33 cellular contexts compared by ENCODE assay signal in the genomic region with DNA sequence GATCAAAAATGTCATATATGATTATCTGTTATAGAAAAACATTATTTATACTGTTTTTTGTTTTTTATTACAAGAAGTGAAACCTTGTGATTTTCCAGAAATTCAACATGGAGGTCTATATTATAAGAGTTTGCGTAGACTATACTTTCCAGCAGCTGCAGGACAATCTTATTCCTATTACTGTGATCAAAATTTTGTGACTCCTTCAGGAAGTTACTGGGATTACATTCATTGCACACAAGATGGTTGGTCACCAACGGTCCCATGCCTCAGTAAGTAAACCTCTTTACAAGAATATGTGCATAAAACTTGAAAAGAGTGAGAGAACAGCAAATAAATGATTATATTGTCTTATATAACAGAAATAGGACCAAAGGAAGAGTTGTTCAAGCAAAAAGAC. TPM values are rescaled to one million over a fixed set of nuclear protein-coding genes. Genes with fewer than 3 reads are reported as not detected.
A peak's percentile ranks its signal among the peaks of the same experiment; 100 is the strongest.
DNase-seq lines count a peak whose midpoint lies in the region; ATAC-seq, FAIRE-seq and TF ChIP-seq lines count a peak whose summit lies in the region.
"Had no signal": no experiment of that assay in that cellular context is flagged by ENCODE, and none has a peak within 500 bp of the region (broad histone marks: within the 10 kb centered on the region; RNA-seq: fewer than 3 reads in every experiment).

No MANE protein-coding gene starts in this region.

- H3K4me1 Mint-ChIP-seq in osteocyte (ENCODE audit: unreplicated experiment) = no peaks in the 10 kb centered on the region
- no peaks in the 10 kb centered on the region for H3K4me1 Mint-ChIP-seq in activated CD4-positive, alpha-beta T cell treated with anti-CD3 and anti-CD28 coated beads, Interleukin-2, amount 10 ng/mL, durations not matched to agents 7 days and 5 days
- H3K4me1 Mint-ChIP-seq: memory B cell had no signal

- H3K4me1 ChIP-seq in K562 (replicated peaks in 1 of 2; ENCODE audit: control insufficient read depth in 2 of 2, insufficient read depth in 2 of 2, low read length in 2 of 2) = no peaks in the 10 kb centered on the region
- H3K4me1 ChIP-seq: HAP-1, right atrium auricular region had no signal

- BruUV-seq in K562 (replicated peaks; lab: Mats Ljungman, UMichigan) = no TSS peak

- H3K9me1 ChIP-seq in K562 (ENCODE audit: control insufficient read depth, insufficient read depth, low read length) = no peaks in the 10 kb centered on the region

- H3K4me3 Mint-ChIP-seq in osteocyte (ENCODE audit: unreplicated experiment) = no peak overlapping the region
- H3K4me3 Mint-ChIP-seq in activated CD4-positive, alpha-beta T cell treated with anti-CD3 and anti-CD28 coated beads, Interleukin-2, amount 10 ng/mL, durations not matched to agents 7 days and 5 days = no peak overlapping the region
- H3K4me3 Mint-ChIP-seq: activated naive CD8-positive, alpha-beta T cell; CD4-positive, alpha-beta T cell; memory B cell had no signal

- POLR2A ChIA-PET in K562 (lab: Yijun Ruan, JAX) = no interaction called here
- POLR2A ChIA-PET in activated CD4-positive, alpha-beta T cell treated with anti-CD3 and anti-CD28 coated beads, Interleukin-2, amount 10 ng/mL, durations not matched to agents 7 days and 5 days (lab: Charles Lee) = no interaction called here

- TF ChIP-seq CTCF in K562 (IDR thresholded peaks at IDR 0.05 in 2 of 3, conservative IDR thresholded peaks at IDR 0.05 in 1 of 3; ENCODE audit: insufficient read depth in 2 of 3, low read depth in 1 of 3, low read length in 3 of 3) (no peak), osteocyte (IDR thresholded peaks at IDR 0.05) (peak; percentile 10)

- 39% methylated on average over 2 of the region's 2 CpGs for WGBS in K562 (ENCODE audit: insufficient coverage, low coverage, missing lambda C conversion rate)

- H3K4me3 ChIP-seq in K562 = no peak overlapping the region
- H3K4me3 ChIP-seq: HAP-1, right atrium auricular region had no signal

- in situ Hi-C loops in K562 (cut with MboI) = no loop called here

- H3K27me3 ChIP-seq in K562 (ENCODE audit: control insufficient read depth in 2 of 2, insufficient read depth in 2 of 2, low read length in 2 of 2) = no peaks in the 10 kb centered on the region
- H3K27me3 ChIP-seq: right atrium auricular region had no signal

- no peak for FAIRE-seq in K562 (lab: Jason Lieb, UNC)
- FAIRE-seq: GM12892 had no signal

- ATAC-seq in HG02981 (IDR thresholded peaks at IDR 0.05; ENCODE audit: unreplicated experiment) (peak; percentile 48), K562 (peak; percentile 61; the same call in 2 of the 3 replicates), GM19463 (IDR thresholded peaks at IDR 0.05; ENCODE audit: unreplicated experiment) (no peak)
- ATAC-seq: left lobe of liver, Panc1 had no signal

- TF ChIP-seq EP300 in K562 (IDR thresholded peaks at IDR 0.05; ENCODE audit: low read length) = no peak

- H3K9ac ChIP-seq in K562 (ENCODE audit: insufficient read depth in 1 of 2, low read depth in 2 of 2, low read length in 2 of 2) = no peak overlapping the region

- H4K20me1 ChIP-seq in K562 (replicated peaks; ENCODE audit: control insufficient read depth, insufficient read depth, low read length) = no peaks in the 10 kb centered on the region

- no peak for TF ChIP-seq RAD21 in K562 (CRISPR knock-in tag; conservative IDR thresholded peaks at IDR 0.05 in 1 of 2, IDR thresholded peaks at IDR 0.05 in 1 of 2)

- no peaks in the 10 kb centered on the region for H3K79me2 ChIP-seq in K562 (ENCODE audit: control insufficient read depth, insufficient read depth, low read length)

- H3K27me3 Mint-ChIP-seq in osteocyte (ENCODE audit: unreplicated experiment) = peaks cover 31% of the 10 kb centered on the region
- no peaks in the 10 kb centered on the region for H3K27me3 Mint-ChIP-seq in activated CD4-positive, alpha-beta T cell treated with anti-CD3 and anti-CD28 coated beads, Interleukin-2, amount 10 ng/mL, durations not matched to agents 7 days and 5 days

- DNase-seq in DMS53 (lab: John Stamatoyannopoulos, UW) (peak; percentile 28), DMS53 treated with DMSO at 0.1 percent for 48 hours (lab: John Stamatoyannopoulos, UW; ENCODE audit: unreplicated experiment) (no peak), K562 (ENCODE audit: extremely low read depth in 1 of 4, low spot score in 3 of 4) (no peak), osteocyte (ENCODE audit: extremely low spot score, unreplicated experiment) (no peak), SK-N-DZ (ENCODE audit: low spot score) (no peak)
- DNase-seq in activated CD4-positive, alpha-beta T cell treated with anti-CD3 and anti-CD28 coated beads, Interleukin-2, amount 10 ng/mL, durations not matched to agents 7 days and 5 days = no peak
- DNase-seq: activated CD4-positive, alpha-beta T cell treated with anti-CD3 and anti-CD28 coated beads, Interleukin-2, amount 50 U/mL, for 1 hour; activated effector memory CD4-positive, alpha-beta T cell treated with anti-CD3 and anti-CD28 coated beads, Interleukin-2, amount 50 U/mL, for 16 hours; activated T-cell treated with anti-CD3 and anti-CD28 coated beads, Interleukin-2, amount 50 U/mL, for 1 hour; CD4-positive, alpha-beta T cell; hypothalamus; NCI-H1092 treated with DMSO at 0.1 percent for 48 hours; NCI-H1694 treated with DMSO at 0.1 percent for 48 hours; NCI-H526; SHP77; small intestine; stimulated activated naive CD4-positive, alpha-beta T cell; T-helper 9 cell; WERI-Rb-1 had no signal

- H3K9me3 ChIP-seq in K562 (replicated peaks; ENCODE audit: control insufficient read depth, insufficient read depth, low read depth, low read length) = no peaks in the 10 kb centered on the region
- H3K9me3 ChIP-seq: HAP-1, right atrium auricular region had no signal

- intact Hi-C loops in K562 (cut with micrococcal nuclease) = no loop called here

- no peak overlapping the region for H3K27ac Mint-ChIP-seq in osteocyte (ENCODE audit: unreplicated experiment)
- no peak overlapping the region for H3K27ac Mint-ChIP-seq in activated CD4-positive, alpha-beta T cell treated with anti-CD3 and anti-CD28 coated beads, Interleukin-2, amount 10 ng/mL, durations not matched to agents 7 days and 5 days
- H3K27ac Mint-ChIP-seq: activated naive CD8-positive, alpha-beta T cell; CD4-positive, alpha-beta T cell; memory B cell had no signal

- H2AFZ ChIP-seq in K562 (ENCODE audit: low read depth, low read length) = no peak overlapping the region

- no peaks in the 10 kb centered on the region for H3K36me3 Mint-ChIP-seq in osteocyte (ENCODE audit: unreplicated experiment)
- no peaks in the 10 kb centered on the region for H3K36me3 Mint-ChIP-seq in activated CD4-positive, alpha-beta T cell treated with anti-CD3 and anti-CD28 coated beads, Interleukin-2, amount 10 ng/mL, durations not matched to agents 7 days and 5 days (ENCODE audit: low read depth)
- H3K36me3 Mint-ChIP-seq: activated naive CD8-positive, alpha-beta T cell; memory B cell had no signal

- no peaks in the 10 kb centered on the region for H3K36me3 ChIP-seq in K562 (ENCODE audit: control insufficient read depth, insufficient read depth, low read length)
- H3K36me3 ChIP-seq: HAP-1, right atrium auricular region, WERI-Rb-1 had no signal

- H3K27ac ChIP-seq in K562 (ENCODE audit: extremely low read depth, low read depth, low read length) = no peak overlapping the region
- H3K27ac ChIP-seq: epithelial cell of prostate, right atrium auricular region, WERI-Rb-1 had no signal

- no peak for TF ChIP-seq POLR2A in K562 (conservative IDR thresholded peaks at IDR 0.05)

- no peak overlapping the region for H3K4me2 ChIP-seq in K562 (ENCODE audit: insufficient read depth, low read length)

- CTCF ChIA-PET in K562 (lab: Yijun Ruan, JAX; ENCODE audit: low intra/inter-chr PET ratio) = no interaction called here
- CTCF ChIA-PET in activated CD4-positive, alpha-beta T cell treated with anti-CD3 and anti-CD28 coated beads, Interleukin-2, amount 10 ng/mL, durations not matched to agents 7 days and 5 days (lab: Charles Lee) = no interaction called here

- no peaks in the 10 kb centered on the region for H3K9me3 Mint-ChIP-seq in osteocyte (ENCODE audit: unreplicated experiment)
- no peaks in the 10 kb centered on the region for H3K9me3 Mint-ChIP-seq in activated CD4-positive, alpha-beta T cell treated with anti-CD3 and anti-CD28 coated beads, Interleukin-2, amount 10 ng/mL, durations not matched to agents 7 days and 5 days
- H3K9me3 Mint-ChIP-seq: CD4-positive, alpha-beta T cell; memory B cell had no signal

RNA-seq across cellular contexts. Expression of gene CFHR4, which starts 14.5 kb away (rescaled TPM):
- total RNA-seq in K562 (2011; cell fraction: chromatin; rRNA removed; ENCODE audit: low replicate concordance) = not detected in 2 replicates
- total RNA-seq in K562 (2011; cell fraction: nucleolus; rRNA removed) = not detected in 2 replicates
- total RNA-seq in K562 (2011; cell fraction: nucleoplasm; rRNA removed) = not detected in 2 replicates
- total RNA-seq in K562 (2014; rRNA removed) = not detected in 2 replicates
- total RNA-seq in K562 (2014; rRNA removed; fragmentation: Illumina TruSeq; extraction: Trizol) = not detected in 2 replicates
- not detected in 2 replicates for total RNA-seq in K562 (2015; rRNA removed; fragmentation: Illumina TruSeq; extraction: Trizol)
- not detected in 2 replicates for total RNA-seq in K562 (2021)
- not detected in 2 replicates for polyA plus RNA-seq in K562 (2011; rRNA removed)
- not detected in 2 replicates for polyA plus RNA-seq in K562 (2011; cell fraction: cytosol; rRNA removed)
- not detected in 2 replicates for polyA plus RNA-seq in K562 (2011; cell fraction: nucleus; rRNA removed)
- 0.07 and 0.50 TPM in 2 replicates for polyA plus RNA-seq in K562 (2012)
- polyA plus RNA-seq in K562 (2014; fragmentation: Illumina TruSeq; extraction: Trizol) = not detected in 2 replicates
- under 1 TPM; 0.04 to 0.13 TPM for polyA plus RNA-seq in K562 (2014; fragmentation: Nextera tagmentation; extraction: Ambion mirVana)
- not detected in 2 replicates for polyA plus RNA-seq in K562 (2014; rRNA removed)
- not detected in 2 replicates for polyA minus RNA-seq in K562 (2011; rRNA and poly(A)+ RNA removed)
- polyA minus RNA-seq in K562 (2011; cell fraction: cytosol; rRNA and poly(A)+ RNA removed) = not detected in 2 replicates
- polyA minus RNA-seq in K562 (2011; cell fraction: nucleus; rRNA and poly(A)+ RNA removed) = 0.40 TPM in 1 of 2 replicates, not detected in the other
- not detected in 2 replicates for total RNA-seq in osteocyte
- total RNA-seq in activated CD4-positive, alpha-beta T cell treated with anti-CD3 and anti-CD28 coated beads, Interleukin-2, amount 10 ng/mL, durations not matched to agents 7 days and 5 days = not detected
- not detected in 2 replicates for polyA plus RNA-seq in SK-N-DZ (2014; cell fraction: cytosol; rRNA removed)
- not detected in 2 replicates for polyA plus RNA-seq in SK-N-DZ (2014; cell fraction: nucleus; rRNA removed)
- total RNA-seq: A172; CD4-positive, alpha-beta T cell; cerebellum; HT1080; right atrium auricular region; urinary bladder had no signal
- polyA plus RNA-seq: small intestine had no signal

RNA-seq across cellular contexts. Expression of gene CFHR2, which starts 41.2 kb away (rescaled TPM):
- total RNA-seq in K562 (2011; cell fraction: chromatin; rRNA removed; ENCODE audit: low replicate concordance) = not detected in 2 replicates
- not detected in 2 replicates for total RNA-seq in K562 (2011; cell fraction: nucleolus; rRNA removed)
- total RNA-seq in K562 (2011; cell fraction: nucleoplasm; rRNA removed) = not detected in 2 replicates
- total RNA-seq in K562 (2014; rRNA removed) (not detected in 2 replicates), K562 (2014; rRNA removed; fragmentation: Illumina TruSeq; extraction: Trizol) (not detected in 2 replicates), K562 (2015; rRNA removed; fragmentation: Illumina TruSeq; extraction: Trizol) (not detected in 2 replicates), K562 (2021) (not detected in 2 replicates), osteocyte (not detected in 2 replicates)
- polyA plus RNA-seq in K562 (2011; rRNA removed) (not detected in 2 replicates), K562 (2014; fragmentation: Illumina TruSeq; extraction: Trizol) (not detected in 2 replicates), K562 (2014; fragmentation: Nextera tagmentation; extraction: Ambion mirVana) (not detected), K562 (2014; rRNA removed) (not detected in 2 replicates)
- polyA plus RNA-seq in K562 (2011; cell fraction: cytosol; rRNA removed) = not detected in 2 replicates
- polyA plus RNA-seq in K562 (2011; cell fraction: nucleus; rRNA removed) = not detected in 2 replicates
- not detected in 2 replicates for polyA plus RNA-seq in K562 (2012)
- not detected in 2 replicates for polyA minus RNA-seq in K562 (2011; rRNA and poly(A)+ RNA removed)
- not detected in 2 replicates for polyA minus RNA-seq in K562 (2011; cell fraction: cytosol; rRNA and poly(A)+ RNA removed)
- not detected in 2 replicates for polyA minus RNA-seq in K562 (2011; cell fraction: nucleus; rRNA and poly(A)+ RNA removed)
- not detected for total RNA-seq in activated CD4-positive, alpha-beta T cell treated with anti-CD3 and anti-CD28 coated beads, Interleukin-2, amount 10 ng/mL, durations not matched to agents 7 days and 5 days
- not detected in 2 replicates for polyA plus RNA-seq in SK-N-DZ (2014; cell fraction: cytosol; rRNA removed)
- polyA plus RNA-seq in SK-N-DZ (2014; cell fraction: nucleus; rRNA removed) = not detected in 2 replicates
- total RNA-seq: A172; CD4-positive, alpha-beta T cell; cerebellum; HT1080; right atrium auricular region; urinary bladder had no signal
- polyA plus RNA-seq: small intestine had no signal
